Comparison of ENCODE assay signal across 8 cellular contexts in the genomic region with DNA sequence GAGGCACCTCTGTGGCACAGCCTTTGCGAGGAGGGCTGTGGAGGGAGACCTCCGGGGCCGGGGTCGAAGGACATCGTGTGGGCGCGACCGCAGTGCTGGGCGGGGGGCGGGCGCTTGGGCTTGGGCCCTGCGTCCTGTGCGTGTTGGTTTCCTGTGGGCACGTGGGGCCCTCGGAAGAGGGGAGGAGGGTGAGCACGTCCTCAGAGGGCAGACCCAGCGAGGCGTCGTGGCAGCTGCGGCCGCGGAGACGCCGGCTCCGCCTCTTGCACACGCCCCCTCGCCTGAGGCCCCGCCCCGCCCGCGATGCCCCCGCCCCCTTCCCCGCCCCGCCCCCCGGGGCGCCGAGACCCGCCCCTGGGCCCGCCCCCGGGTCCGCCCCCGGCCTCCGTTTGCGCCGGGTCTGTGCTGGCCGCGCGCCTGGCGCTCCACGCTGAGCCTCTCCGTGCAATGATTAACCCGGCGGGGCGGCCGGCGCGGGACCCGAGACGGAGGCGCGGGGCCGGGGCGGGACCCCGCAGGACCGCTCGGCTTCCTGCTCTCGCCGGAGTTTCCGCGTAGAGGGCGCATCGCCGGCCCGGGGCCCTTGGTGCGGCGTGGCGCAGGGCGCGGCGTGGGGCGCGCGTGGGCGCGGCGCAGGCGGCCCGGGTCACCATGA. TPM values are rescaled to one million over a fixed set of nuclear protein-coding genes. Genes with fewer than 3 reads are reported as not detected.
DNase-seq lines count a peak whose midpoint lies in the region; ATAC-seq and TF ChIP-seq lines count a peak whose summit lies in the region.

A gene with protein sequence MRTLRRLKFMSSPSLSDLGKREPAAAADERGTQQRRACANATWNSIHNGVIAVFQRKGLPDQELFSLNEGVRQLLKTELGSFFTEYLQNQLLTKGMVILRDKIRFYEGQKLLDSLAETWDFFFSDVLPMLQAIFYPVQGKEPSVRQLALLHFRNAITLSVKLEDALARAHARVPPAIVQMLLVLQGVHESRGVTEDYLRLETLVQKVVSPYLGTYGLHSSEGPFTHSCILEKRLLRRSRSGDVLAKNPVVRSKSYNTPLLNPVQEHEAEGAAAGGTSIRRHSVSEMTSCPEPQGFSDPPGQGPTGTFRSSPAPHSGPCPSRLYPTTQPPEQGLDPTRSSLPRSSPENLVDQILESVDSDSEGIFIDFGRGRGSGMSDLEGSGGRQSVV (plus strand): TSS at position 381 of the 655 bp plus-strand sequence. CDS start 271 bp downstream, at position 652.

- peak within 1 kb of the TSS; percentile 59; the same call in 1 of the 2 replicates for H3K9ac ChIP-seq in HUES48 (ENCODE audit: low read depth, low read length)

- H3K4me3 Mint-ChIP-seq in CD4-positive, alpha-beta memory T cell = peak within 1 kb of the TSS; percentile 71 to 87 (median 78)
- peak within 1 kb of the TSS; percentile 74 for H3K4me3 Mint-ChIP-seq in activated naive CD8-positive, alpha-beta T cell treated with anti-CD3 and anti-CD28 coated beads, Interleukin-2, amount 10 ng/mL, durations not matched to agents 7 days and 5 days

- no peaks in the 10 kb centered on the region for H3K27me3 Mint-ChIP-seq in CD4-positive, alpha-beta memory T cell
- no peaks in the 10 kb centered on the region for H3K27me3 Mint-ChIP-seq in activated naive CD8-positive, alpha-beta T cell treated with anti-CD3 and anti-CD28 coated beads, Interleukin-2, amount 10 ng/mL, durations not matched to agents 7 days and 5 days

- H3K4me1 Mint-ChIP-seq in CD4-positive, alpha-beta memory T cell = peaks cover 6 to 40% (median 21%) of the 10 kb centered on the region in 4 donors
- peaks cover 8% of the 10 kb centered on the region for H3K4me1 Mint-ChIP-seq in activated naive CD8-positive, alpha-beta T cell treated with anti-CD3 and anti-CD28 coated beads, Interleukin-2, amount 10 ng/mL, durations not matched to agents 7 days and 5 days

- H3K27ac ChIP-seq in CD4-positive, alpha-beta memory T cell (ENCODE audit: low read depth, low read length) = peak within 1 kb of the TSS; percentile 42
- H3K27ac ChIP-seq in HUES48 (ENCODE audit: low read depth, low read length) = no peak within 1 kb of the TSS
- H3K27ac ChIP-seq in heart left ventricle = peak within 1 kb of the TSS in 1 of 12 donors; percentile 10
- no peak within 1 kb of the TSS for H3K27ac ChIP-seq in psoas muscle
- H3K27ac ChIP-seq in urinary bladder (ENCODE audit: low read depth) = peak within 1 kb of the TSS; percentile 49

- peak; percentile 68 for ATAC-seq in GM19467 (IDR thresholded peaks at IDR 0.05; ENCODE audit: unreplicated experiment)
- peak; percentile 90 for ATAC-seq in activated naive CD8-positive, alpha-beta T cell treated with anti-CD3 and anti-CD28 coated beads, Interleukin-2, amount 10 ng/mL, durations not matched to agents 7 days and 5 days (ENCODE audit: low read depth)
- ATAC-seq in heart left ventricle = peak; percentile 48 to 89 (median 83)
- peak; percentile 75 to 84 (median 82) for ATAC-seq in psoas muscle

- H3K27ac Mint-ChIP-seq in CD4-positive, alpha-beta memory T cell = peak within 1 kb of the TSS; percentile 84 to 95 (median 91)
- peak within 1 kb of the TSS; percentile 67 for H3K27ac Mint-ChIP-seq in activated naive CD8-positive, alpha-beta T cell treated with anti-CD3 and anti-CD28 coated beads, Interleukin-2, amount 10 ng/mL, durations not matched to agents 7 days and 5 days

- CTCF ChIA-PET in CD4-positive, alpha-beta memory T cell (lab: Charles Lee; ENCODE audit: partially characterized antibody) = no interaction called here

- no peaks in the 10 kb centered on the region for H3K27me3 ChIP-seq in CD4-positive, alpha-beta memory T cell (ENCODE audit: insufficient read depth, low read length)
- peaks cover 29% of the 10 kb centered on the region for H3K27me3 ChIP-seq in HUES48 (ENCODE audit: control insufficient read depth, insufficient read depth, low read length)
- H3K27me3 ChIP-seq in heart left ventricle = peaks cover 0 to 13% (median 3%) of the 10 kb centered on the region in 9 donors
- H3K27me3 ChIP-seq in psoas muscle (ENCODE audit: insufficient read depth in 3 of 3, low read length in 2 of 3) = peaks cover 0 to 48% (median 24%) of the 10 kb centered on the region in 3 donors

- TF ChIP-seq POLR2A in heart left ventricle (IDR thresholded peaks at IDR 0.05) = no peak

- POLR2A ChIA-PET in CD4-positive, alpha-beta memory T cell (lab: Charles Lee; ENCODE audit: partially characterized antibody) = interaction anchor here (1.5 kb wide), 1 partner anchor 20 kb away, joined by 5 read pairs; no protein-coding TSS in a partner anchor
- POLR2A ChIA-PET in activated naive CD8-positive, alpha-beta T cell treated with anti-CD3 and anti-CD28 coated beads, Interleukin-2, amount 10 ng/mL, durations not matched to agents 7 days and 5 days (lab: Charles Lee) = interaction anchor here (1.6 kb wide), 1 partner anchor 28 kb away, joined by 3 read pairs; no protein-coding TSS in a partner anchor

- H3K36me3 ChIP-seq in CD4-positive, alpha-beta memory T cell (ENCODE audit: insufficient read depth, low read length) = no peaks in the 10 kb centered on the region
- H3K36me3 ChIP-seq in HUES48 (ENCODE audit: control insufficient read depth, insufficient read depth, low read length) = no peaks in the 10 kb centered on the region
- no peaks in the 10 kb centered on the region for H3K36me3 ChIP-seq in heart left ventricle
- no peaks in the 10 kb centered on the region for H3K36me3 ChIP-seq in psoas muscle (ENCODE audit: insufficient read depth in 1 of 2, low read depth in 1 of 2)
- no peaks in the 10 kb centered on the region for H3K36me3 ChIP-seq in urinary bladder (ENCODE audit: insufficient read depth)

- H3K9me3 Mint-ChIP-seq in CD4-positive, alpha-beta memory T cell = no peaks in the 10 kb centered on the region
- no peaks in the 10 kb centered on the region for H3K9me3 Mint-ChIP-seq in activated naive CD8-positive, alpha-beta T cell treated with anti-CD3 and anti-CD28 coated beads, Interleukin-2, amount 10 ng/mL, durations not matched to agents 7 days and 5 days

- no peaks in the 10 kb centered on the region for H3K9me3 ChIP-seq in CD4-positive, alpha-beta memory T cell (ENCODE audit: control insufficient read depth in 1 of 2, low read length in 2 of 2)
- H3K9me3 ChIP-seq in HUES48 (ENCODE audit: control insufficient read depth, insufficient read depth, low read length) (no peaks in the 10 kb centered on the region), heart left ventricle (no peaks in the 10 kb centered on the region), psoas muscle (no peaks in the 10 kb centered on the region)

- peaks cover 0 to 7% of the 10 kb centered on the region in 2 donors for H3K36me3 Mint-ChIP-seq in CD4-positive, alpha-beta memory T cell
- H3K36me3 Mint-ChIP-seq in activated naive CD8-positive, alpha-beta T cell treated with anti-CD3 and anti-CD28 coated beads, Interleukin-2, amount 10 ng/mL, durations not matched to agents 7 days and 5 days = peaks cover 3% of the 10 kb centered on the region

- peak; percentile 83 to 89 (median 86) for DNase-seq in CD4-positive, alpha-beta memory T cell
- peak; percentile 71 for DNase-seq in SW480 (ENCODE audit: low spot score)
- DNase-seq in activated naive CD8-positive, alpha-beta T cell treated with anti-CD3 and anti-CD28 coated beads, Interleukin-2, amount 10 ng/mL, durations not matched to agents 7 days and 5 days = peak; percentile 81
- peak; percentile 75 to 91 (median 77) for DNase-seq in heart left ventricle
- peak; percentile 81 to 85 for DNase-seq in psoas muscle

- no peak for TF ChIP-seq CTCF in heart left ventricle (IDR thresholded peaks at IDR 0.05)
- TF ChIP-seq CTCF in psoas muscle (IDR thresholded peaks at IDR 0.05) = no peak

- H3K4me1 ChIP-seq in CD4-positive, alpha-beta memory T cell (ENCODE audit: insufficient read depth, low read length) = peaks cover 27% of the 10 kb centered on the region
- H3K4me1 ChIP-seq in HUES48 (ENCODE audit: control insufficient read depth, insufficient read depth, low read length) (peaks cover 32% of the 10 kb centered on the region), heart left ventricle (peaks cover 0 to 32% (median 18%) of the 10 kb centered on the region in 12 donors), psoas muscle (no peaks in the 10 kb centered on the region), urinary bladder (ENCODE audit: insufficient read depth) (no peaks in the 10 kb centered on the region)

- 1 to 7% (median 3%) methylated on average over 18 to 88 of the region's 88 CpGs for WGBS in heart left ventricle, 4 donors
- 4 to 7% (median 4%) methylated on average over 18 to 87 of the region's 88 CpGs for WGBS in psoas muscle, 3 donors
- WGBS in urinary bladder = 2% methylated on average over 75 of the region's 88 CpGs

- peak within 1 kb of the TSS in 1 of 2 donors; percentile 47 for H3K4me3 ChIP-seq in CD4-positive, alpha-beta memory T cell (ENCODE audit: low read length in 2 of 2)
- peak within 1 kb of the TSS; percentile 77 for H3K4me3 ChIP-seq in HUES48 (ENCODE audit: low read depth, low read length)
- peak within 1 kb of the TSS; percentile 52 to 75 (median 64) for H3K4me3 ChIP-seq in heart left ventricle
- peak within 1 kb of the TSS; percentile 62 for H3K4me3 ChIP-seq in psoas muscle
- peak within 1 kb of the TSS; percentile 68 for H3K4me3 ChIP-seq in urinary bladder (ENCODE audit: low read depth, low read length)

- intact Hi-C loops in CD4-positive, alpha-beta memory T cell (cut with micrococcal nuclease) = loop anchor here (1.0 to 5.0 kb wide), 4 partner anchors 17 to 1515 kb away; a partner anchor contains a TSS
- intact Hi-C loops in heart left ventricle (cut with DNase I) (no loop called here), psoas muscle (cut with DNase I) (no loop called here)

RNA-seq across cellular contexts. Expression of the gene that starts here (rescaled TPM):
- 10 to 100 TPM; 45.9 to 46.5 TPM for total RNA-seq in CD4-positive, alpha-beta memory T cell
- polyA plus RNA-seq in CD4-positive, alpha-beta memory T cell = 10 to 100 TPM; 45.1 to 74.0 TPM
- total RNA-seq in activated naive CD8-positive, alpha-beta T cell treated with anti-CD3 and anti-CD28 coated beads, Interleukin-2, amount 10 ng/mL, durations not matched to agents 7 days and 5 days = 10 to 100 TPM; 51.5 to 52.3 TPM
- total RNA-seq in heart left ventricle (1 to 10 TPM; 1.6 to 9.5 (median 2.2) TPM), psoas muscle (1 to 10 TPM in 3 of 4 donors, under 1 TPM in 1; 0.96 to 2.9 (median 2.5) TPM), urinary bladder (13.9 TPM)
- polyA plus RNA-seq in heart left ventricle (1 to 10 TPM; 2.0 to 2.2 TPM), psoas muscle (1 to 10 TPM in 1 of 3 donors, under 1 TPM in 2; 0.48 to 1.6 (median 0.75) TPM), urinary bladder (28.1 TPM)

Comparison
In these comparisons a context has a peak if more than half of its experiments do, and no peak if none do; other contexts are left out.
1. H3K27ac ChIP-seq: peak in CD4-positive, alpha-beta memory T cell (single experiment) and urinary bladder (single experiment); none in HUES48 (single experiment) and psoas muscle (single experiment).
2. Peak in every context shown above with its lines, with median percentiles within 50 percentile points of each other: DNase-seq and ATAC-seq.